Comparison of ENCODE assay signal across 10 cellular contexts in the genomic region with DNA sequence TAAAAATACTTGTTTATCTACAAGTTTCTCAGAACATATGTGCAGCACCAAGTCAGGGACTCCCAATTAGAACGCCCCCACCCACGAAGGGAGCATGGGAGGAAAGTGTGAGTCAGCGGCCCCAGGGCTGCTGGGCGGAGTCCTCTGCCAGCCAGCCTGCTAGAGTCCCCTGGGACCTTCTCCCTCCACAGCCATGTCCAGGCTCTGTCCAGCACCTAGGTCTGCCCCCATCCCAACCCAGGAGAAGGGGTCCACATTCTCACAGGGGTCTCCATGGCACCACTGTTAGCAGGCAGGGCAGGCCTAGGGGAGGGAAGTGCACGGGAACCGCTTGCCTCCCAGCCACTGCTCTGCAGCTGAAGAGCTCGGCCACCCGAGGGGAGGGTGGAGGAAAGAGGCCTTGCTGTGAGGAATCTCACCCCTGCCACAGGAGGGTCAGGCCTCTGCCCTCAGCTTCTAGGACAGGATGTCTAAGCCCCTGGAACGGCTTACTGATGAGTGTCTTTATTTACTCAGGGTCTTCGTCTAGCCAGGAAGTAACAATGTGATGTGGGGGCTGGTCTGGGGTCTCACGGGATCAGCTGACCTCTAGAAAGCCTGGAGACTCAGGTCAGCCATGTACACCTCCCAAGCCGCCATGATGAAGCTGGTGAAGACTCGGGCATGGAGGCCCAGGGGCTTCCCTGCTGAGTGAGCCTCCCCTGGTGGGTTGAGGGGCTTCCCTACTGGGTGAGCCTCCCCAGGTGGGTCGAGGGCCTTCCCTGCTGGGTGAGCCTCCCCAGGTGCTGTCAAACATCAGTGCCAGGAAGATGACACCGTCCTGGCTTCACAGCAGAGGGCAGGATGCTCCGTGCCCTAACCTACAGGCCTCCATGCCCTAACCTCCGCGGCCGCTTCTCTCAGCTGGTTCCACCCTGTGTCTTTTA.
DNase-seq lines count a peak whose midpoint lies in the region; ATAC-seq lines count a peak whose summit lies in the region.
"Had no signal": no experiment of that assay in that cellular context is flagged by ENCODE, and none has a peak within 500 bp of the region (broad histone marks: within the 10 kb centered on the region; RNA-seq: fewer than 3 reads in every experiment).

No MANE protein-coding gene starts in this region.

- intact Hi-C loops in activated naive CD4-positive, alpha-beta T cell treated with anti-CD3 and anti-CD28 coated beads for 36 hours (cut with micrococcal nuclease), result no loop called here

- peak; percentile 16 to 89 for ATAC-seq in activated naive CD4-positive, alpha-beta T cell treated with anti-CD3 and anti-CD28 coated beads, Interleukin-2, amount 50 U/mL, for 72 hours
- ATAC-seq: CD8-positive, alpha-beta T cell; sciatic nerve had no signal

- H3K27ac ChIP-seq in temporal lobe (ENCODE audit: low read depth, low read length), result peak overlapping the region; percentile 50

- H3K36me3 Mint-ChIP-seq in activated naive CD4-positive, alpha-beta T cell treated with anti-CD3 and anti-CD28 coated beads for 36 hours (ENCODE audit: low read depth), result no peaks in the 10 kb centered on the region
- H3K36me3 Mint-ChIP-seq in activated naive CD4-positive, alpha-beta T cell treated with anti-CD3 and anti-CD28 coated beads, Interleukin-2, amount 10 ng/mL, durations not matched to agents 7 days and 5 days, result no peaks in the 10 kb centered on the region
- H3K36me3 Mint-ChIP-seq in activated naive CD4-positive, alpha-beta T cell treated with anti-CD3 and anti-CD28 coated beads, Interleukin-2, amount 50 U/mL, for 72 hours, result no peaks in the 10 kb centered on the region
- H3K36me3 Mint-ChIP-seq in immature natural killer cell, result no peaks in the 10 kb centered on the region
- H3K36me3 Mint-ChIP-seq: CD8-positive, alpha-beta T cell had no signal

- H3K9me3 Mint-ChIP-seq in activated naive CD4-positive, alpha-beta T cell treated with anti-CD3 and anti-CD28 coated beads for 36 hours, result no peaks in the 10 kb centered on the region
- no peaks in the 10 kb centered on the region for H3K9me3 Mint-ChIP-seq in activated naive CD4-positive, alpha-beta T cell treated with anti-CD3 and anti-CD28 coated beads, Interleukin-2, amount 10 ng/mL, durations not matched to agents 7 days and 5 days
- no peaks in the 10 kb centered on the region for H3K9me3 Mint-ChIP-seq in activated naive CD4-positive, alpha-beta T cell treated with anti-CD3 and anti-CD28 coated beads, Interleukin-2, amount 50 U/mL, for 72 hours
- no peaks in the 10 kb centered on the region for H3K9me3 Mint-ChIP-seq in immature natural killer cell
- H3K9me3 Mint-ChIP-seq: CD8-positive, alpha-beta T cell had no signal

- peak; percentile 71 for DNase-seq in activated naive CD4-positive, alpha-beta T cell treated with anti-CD3 and anti-CD28 coated beads for 36 hours
- no peak for DNase-seq in activated naive CD4-positive, alpha-beta T cell treated with anti-CD3 and anti-CD28 coated beads, Interleukin-2, amount 10 ng/mL, durations not matched to agents 7 days and 5 days
- DNase-seq in activated naive CD4-positive, alpha-beta T cell treated with anti-CD3 and anti-CD28 coated beads, Interleukin-2, amount 50 U/mL, for 72 hours (ENCODE audit: low spot score in 2 of 2), result peak in 1 of 2 donors; percentile 38
- DNase-seq in middle frontal gyrus (ENCODE audit: extremely low spot score, low spot score), result peak; percentile 47
- DNase-seq in immature natural killer cell, result no peak
- no peak for DNase-seq in HuH-7 (ENCODE audit: low spot score)
- no peak for DNase-seq in NCI-H2196 (lab: John Stamatoyannopoulos, UW; ENCODE audit: unreplicated experiment)

- H3K4me3 Mint-ChIP-seq in activated naive CD4-positive, alpha-beta T cell treated with anti-CD3 and anti-CD28 coated beads for 36 hours, result no peak overlapping the region
- H3K4me3 Mint-ChIP-seq in activated naive CD4-positive, alpha-beta T cell treated with anti-CD3 and anti-CD28 coated beads, Interleukin-2, amount 10 ng/mL, durations not matched to agents 7 days and 5 days, result no peak overlapping the region
- no peak overlapping the region for H3K4me3 Mint-ChIP-seq in immature natural killer cell
- H3K4me3 Mint-ChIP-seq: CD8-positive, alpha-beta T cell had no signal

- H3K27ac Mint-ChIP-seq in activated naive CD4-positive, alpha-beta T cell treated with anti-CD3 and anti-CD28 coated beads for 36 hours, result no peak overlapping the region
- H3K27ac Mint-ChIP-seq in activated naive CD4-positive, alpha-beta T cell treated with anti-CD3 and anti-CD28 coated beads, Interleukin-2, amount 10 ng/mL, durations not matched to agents 7 days and 5 days, result no peak overlapping the region
- H3K27ac Mint-ChIP-seq in activated naive CD4-positive, alpha-beta T cell treated with anti-CD3 and anti-CD28 coated beads, Interleukin-2, amount 50 U/mL, for 72 hours, result no peak overlapping the region
- peak overlapping the region in 1 of 6 donors; percentile 28 for H3K27ac Mint-ChIP-seq in immature natural killer cell
- H3K27ac Mint-ChIP-seq: CD8-positive, alpha-beta T cell had no signal

- CTCF ChIA-PET in activated naive CD4-positive, alpha-beta T cell treated with anti-CD3 and anti-CD28 coated beads for 36 hours (lab: Charles Lee), result no interaction called here
- CTCF ChIA-PET in activated naive CD4-positive, alpha-beta T cell treated with anti-CD3 and anti-CD28 coated beads, Interleukin-2, amount 10 ng/mL, durations not matched to agents 7 days and 5 days (lab: Charles Lee), result no interaction called here

- H3K27me3 Mint-ChIP-seq in activated naive CD4-positive, alpha-beta T cell treated with anti-CD3 and anti-CD28 coated beads for 36 hours (ENCODE audit: low read depth), result peaks cover 3% of the 10 kb centered on the region
- peaks cover 6% of the 10 kb centered on the region for H3K27me3 Mint-ChIP-seq in activated naive CD4-positive, alpha-beta T cell treated with anti-CD3 and anti-CD28 coated beads, Interleukin-2, amount 10 ng/mL, durations not matched to agents 7 days and 5 days
- peaks cover 0 to 6% (median 4%) of the 10 kb centered on the region in 3 donors for H3K27me3 Mint-ChIP-seq in immature natural killer cell (ENCODE audit: low read depth in 3 of 3)

- H3K4me1 Mint-ChIP-seq in activated naive CD4-positive, alpha-beta T cell treated with anti-CD3 and anti-CD28 coated beads for 36 hours (ENCODE audit: low read depth), result no peaks in the 10 kb centered on the region
- H3K4me1 Mint-ChIP-seq in activated naive CD4-positive, alpha-beta T cell treated with anti-CD3 and anti-CD28 coated beads, Interleukin-2, amount 10 ng/mL, durations not matched to agents 7 days and 5 days, result no peaks in the 10 kb centered on the region
- no peaks in the 10 kb centered on the region for H3K4me1 Mint-ChIP-seq in immature natural killer cell

Comparison
In these comparisons a context has a peak if more than half of its experiments do, and no peak if none do; other contexts are left out.
1. DNase-seq: peak in activated naive CD4-positive, alpha-beta T cell treated with anti-CD3 and anti-CD28 coated beads for 36 hours (single experiment) and middle frontal gyrus (single experiment); none in activated naive CD4-positive, alpha-beta T cell treated with anti-CD3 and anti-CD28 coated beads, Interleukin-2, amount 10 ng/mL, durations not matched to agents 7 days and 5 days (single experiment), immature natural killer cell (0 of 3), HuH-7 (single experiment) and NCI-H2196 (single experiment).